In the genomic region with DNA sequence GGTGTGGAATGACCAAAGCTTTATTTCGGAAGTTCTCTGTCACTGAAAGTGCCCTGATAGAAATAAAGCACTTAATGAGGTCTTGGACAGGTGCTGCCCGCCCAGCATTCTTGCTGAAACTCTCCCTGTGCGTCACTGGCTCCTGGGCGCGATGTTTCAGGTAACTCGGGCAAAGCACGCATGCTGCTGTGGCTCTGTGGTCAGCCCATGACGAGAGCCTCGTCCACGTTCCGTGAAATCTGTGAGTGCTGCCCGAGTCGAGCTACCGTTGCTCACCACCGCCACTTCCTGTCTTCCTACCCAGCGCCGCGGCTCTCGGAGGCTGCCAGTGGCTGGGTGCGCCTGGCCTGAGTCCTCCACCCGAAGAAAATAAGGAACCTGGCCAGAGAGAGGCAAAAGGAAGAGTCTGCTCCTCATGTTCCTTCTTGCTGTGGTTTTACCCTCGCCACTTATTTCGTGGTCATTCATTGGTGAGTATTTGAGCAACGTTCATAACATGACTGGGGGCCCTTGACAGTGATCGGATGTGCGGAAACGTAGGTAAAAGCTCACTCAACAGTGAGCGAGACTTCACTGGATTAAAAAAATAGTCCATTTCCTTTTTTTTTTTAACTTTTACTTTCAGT, we compare ENCODE assay signal across 8 cellular contexts.
DNase-seq lines count a peak whose midpoint lies in the region; ATAC-seq, FAIRE-seq and TF ChIP-seq lines count a peak whose summit lies in the region.

No MANE protein-coding gene starts in this region.

- H3K18ac ChIP-seq in mesenchymal stem cell (ENCODE audit: low read depth in 1 of 2, low read length in 2 of 2): no peak overlapping the region

- no peak overlapping the region for H4K91ac ChIP-seq in mesenchymal stem cell (ENCODE audit: low read length)

- H3K27ac ChIP-seq in mesenchymal stem cell (ENCODE audit: low read length, poor library complexity, severe bottlenecking): no peak overlapping the region

- no peak overlapping the region for H2BK5ac ChIP-seq in mesenchymal stem cell (ENCODE audit: low read depth, low read length, poor library complexity, severe bottlenecking)

- H3K23ac ChIP-seq in mesenchymal stem cell (ENCODE audit: low read length in 2 of 2): no peak overlapping the region

- no peak overlapping the region for H2AK5ac ChIP-seq in mesenchymal stem cell (ENCODE audit: low read length, severe bottlenecking)

- H3K79me1 ChIP-seq in mesenchymal stem cell (replicated peaks; ENCODE audit: low read length, poor library complexity, severe bottlenecking): no peaks in the 10 kb centered on the region

- no peak overlapping the region for H3K4me3 ChIP-seq in mucosa of descending colon
- no peak overlapping the region for H3K4me3 ChIP-seq in mesenchymal stem cell (ENCODE audit: insufficient read depth in 1 of 2, low read depth in 1 of 2, low read length in 2 of 2)

- H3K14ac ChIP-seq in mesenchymal stem cell (ENCODE audit: low read length in 2 of 2): no peak overlapping the region

- H2BK120ac ChIP-seq in mesenchymal stem cell (ENCODE audit: low read depth, low read length): no peak overlapping the region

- H4K8ac ChIP-seq in mesenchymal stem cell (ENCODE audit: low read length): no peak overlapping the region

- intact Hi-C loops in mucosa of descending colon (cut with DNase I, micrococcal nuclease): no loop called here

- no peak overlapping the region for H2AFZ ChIP-seq in mesenchymal stem cell (ENCODE audit: low read depth, low read length)

- H3K9me3 ChIP-seq in mucosa of descending colon: no peaks in the 10 kb centered on the region
- no peaks in the 10 kb centered on the region for H3K9me3 ChIP-seq in mesenchymal stem cell (ENCODE audit: control insufficient read depth, low read length)

- no peak for TF ChIP-seq CTCF in mucosa of descending colon (IDR thresholded peaks at IDR 0.05)

- FAIRE-seq in GM18507 (lab: Jason Lieb, UNC): peak; percentile 96

- no peaks in the 10 kb centered on the region for H3K36me3 ChIP-seq in mucosa of descending colon (ENCODE audit: low read depth)
- no peaks in the 10 kb centered on the region for H3K36me3 ChIP-seq in mesenchymal stem cell (ENCODE audit: control insufficient read depth in 1 of 2, insufficient read depth in 2 of 2, low read depth in 1 of 2, low read length in 2 of 2)

- no peak overlapping the region for H2BK15ac ChIP-seq in mesenchymal stem cell (ENCODE audit: low read depth, poor library complexity, severe bottlenecking)

- H3K4me1 ChIP-seq in mucosa of descending colon (ENCODE audit: low read depth): no peaks in the 10 kb centered on the region
- H3K4me1 ChIP-seq in mesenchymal stem cell (ENCODE audit: control insufficient read depth, insufficient read depth, low read depth, low read length): no peaks in the 10 kb centered on the region

- no peak overlapping the region for H3K4me2 ChIP-seq in mesenchymal stem cell (ENCODE audit: low read length, poor library complexity, severe bottlenecking)

- H3K4ac ChIP-seq in mesenchymal stem cell (ENCODE audit: low read depth in 1 of 2, low read length in 2 of 2): no peak overlapping the region

- H3K9ac ChIP-seq in mesenchymal stem cell (ENCODE audit: low read length): no peak overlapping the region

- no peaks in the 10 kb centered on the region for H3K27me3 ChIP-seq in mesenchymal stem cell (ENCODE audit: control insufficient read depth in 1 of 2, insufficient read depth in 1 of 2, low read length in 2 of 2)

- peak; percentile 43 for DNase-seq in GM18507 (ENCODE audit: extremely low spot score, insufficient read length, low read depth)
- peak; percentile 94 for DNase-seq in SIG-M5 treated with dmso at 0.1 percent for 504 hours (lab: John Stamatoyannopoulos, UW; ENCODE audit: unreplicated experiment)
- peak; percentile 7 to 55 (median 42) for DNase-seq in activated naive CD4-positive, alpha-beta T cell (lab: John Stamatoyannopoulos, UW)
- peak; percentile 58 to 89 (median 69) for DNase-seq in mucosa of descending colon
- peak; percentile 68 for DNase-seq in stimulated activated naive CD4-positive, alpha-beta T cell treated with Interleukin-2 at 50 U/mL for 16 hours (lab: John Stamatoyannopoulos, UW)
- no peak for DNase-seq in mesenchymal stem cell
- no peak for DNase-seq in NCI-H446 (lab: John Stamatoyannopoulos, UW)

- no peak overlapping the region for H2BK12ac ChIP-seq in mesenchymal stem cell (ENCODE audit: low read length in 2 of 2)

- WGBS in mesenchymal stem cell: 96% methylated on average over 27 of the region's 28 CpGs

- ATAC-seq in HG02885 (IDR thresholded peaks at IDR 0.05; ENCODE audit: poor library complexity, unreplicated experiment): peak; percentile 80
- ATAC-seq in mucosa of descending colon: peak; percentile 85

Comparison
In these comparisons a context has a peak if more than half of its experiments do, and no peak if none do; other contexts are left out.
1. DNase-seq: peak in GM18507 (single experiment), SIG-M5 treated with dmso at 0.1 percent for 504 hours (single experiment), activated naive CD4-positive, alpha-beta T cell (4 of 4), mucosa of descending colon (3 of 3) and stimulated activated naive CD4-positive, alpha-beta T cell treated with Interleukin-2 at 50 U/mL for 16 hours (single experiment); none in mesenchymal stem cell (single experiment) and NCI-H446 (0 of 2).